Comparison of ENCODE assay signal across 24 cellular contexts in genomic region chr6:79004239-79004638, GRCh38.
DNase-seq lines count a peak whose midpoint lies in the region; ATAC-seq, FAIRE-seq and TF ChIP-seq lines count a peak whose summit lies in the region.
"Had no signal": no experiment of that assay in that cellular context is flagged by ENCODE, and none has a peak within 500 bp of the region (broad histone marks: within the 10 kb centered on the region; RNA-seq: fewer than 3 reads in every experiment).

No MANE protein-coding gene starts in this region.

- no peak for TF ChIP-seq EP300 in K562 (IDR thresholded peaks at IDR 0.05; ENCODE audit: low read length)

- no TSS peak for BruUV-seq in K562 (replicated peaks; lab: Mats Ljungman, UMichigan)
- BruUV-seq in MCF 10A (replicated peaks; lab: Mats Ljungman, UMichigan) = no TSS peak

- H3K4me2 ChIP-seq in K562 (ENCODE audit: insufficient read depth, low read length) = no peak overlapping the region
- H3K4me2 ChIP-seq: A549; BLaER1 treated with 17β-estradiol and CSF1 and Interleukin-3, amounts not matched to agents 10 nM and 100 nM had no signal

- in situ Hi-C loops in K562 (cut with MboI) = no loop called here

- POLR2A ChIA-PET in HEK293T (lab: Yijun Ruan, JAX) (no interaction called here), K562 (lab: Yijun Ruan, JAX) (no interaction called here), MCF 10A (lab: Yijun Ruan, JAX) (no interaction called here)

- no peaks in the 10 kb centered on the region for H3K9me3 Mint-ChIP-seq in activated T-cell treated with anti-CD3 and anti-CD28 coated beads, Interleukin-2, amount 50 U/mL, for 72 hours
- H3K9me3 Mint-ChIP-seq in MCF 10A (ENCODE audit: unreplicated experiment) = no peaks in the 10 kb centered on the region
- H3K9me3 Mint-ChIP-seq: CD14-positive monocyte; CD4-positive, alpha-beta T cell; CD8-positive, alpha-beta memory T cell had no signal

- H3K4me3 ChIP-seq in K562 = no peak overlapping the region
- H3K4me3 ChIP-seq: A549; BLaER1 treated with 17β-estradiol and CSF1 and Interleukin-3, amounts not matched to agents 10 nM and 100 nM had no signal

- no peaks in the 10 kb centered on the region for H3K4me1 ChIP-seq in K562 (replicated peaks in 1 of 2; ENCODE audit: control insufficient read depth in 2 of 2, insufficient read depth in 2 of 2, low read length in 2 of 2)
- H3K4me1 ChIP-seq: A549; BE2C; BLaER1 treated with 17β-estradiol and CSF1 and Interleukin-3, amounts not matched to agents 10 nM and 100 nM had no signal

- H3K9me3 ChIP-seq in K562 (replicated peaks; ENCODE audit: control insufficient read depth, insufficient read depth, low read depth, low read length) = no peaks in the 10 kb centered on the region
- H3K9me3 ChIP-seq: A549; BE2C; BLaER1 treated with 17β-estradiol and CSF1 and Interleukin-3, amounts not matched to agents 10 nM and 100 nM had no signal

- TF ChIP-seq RAD21 in K562 (CRISPR knock-in tag; conservative IDR thresholded peaks at IDR 0.05 in 1 of 2, IDR thresholded peaks at IDR 0.05 in 1 of 2) = no peak

- WGBS in K562 (ENCODE audit: insufficient coverage, low coverage, missing lambda C conversion rate) = 88% methylated on average over 2 of the region's 2 CpGs

- CTCF ChIA-PET in HEK293T (lab: Yijun Ruan, JAX) = no interaction called here
- CTCF ChIA-PET in K562 (lab: Yijun Ruan, JAX; ENCODE audit: low intra/inter-chr PET ratio) = no interaction called here
- CTCF ChIA-PET in MCF 10A (lab: Yijun Ruan, JAX) = interaction anchor here (0.7 kb wide), 1 partner anchor 75 kb away, joined by 3 read pairs; no protein-coding TSS in a partner anchor

- H3K36me3 Mint-ChIP-seq in activated T-cell treated with anti-CD3 and anti-CD28 coated beads, Interleukin-2, amount 50 U/mL, for 72 hours (ENCODE audit: insufficient read depth in 2 of 2) = peaks cover 6 to 18% of the 10 kb centered on the region in 2 donors
- peaks cover 64% of the 10 kb centered on the region for H3K36me3 Mint-ChIP-seq in MCF 10A (ENCODE audit: insufficient read depth, unreplicated experiment)

- H3K27ac Mint-ChIP-seq in activated T-cell treated with anti-CD3 and anti-CD28 coated beads, Interleukin-2, amount 50 U/mL, for 72 hours = peak overlapping the region; percentile 10
- H3K27ac Mint-ChIP-seq in MCF 10A (ENCODE audit: low read depth, unreplicated experiment) = no peak overlapping the region
- H3K27ac Mint-ChIP-seq: CD14-positive monocyte; CD4-positive, alpha-beta T cell had no signal

- no peak overlapping the region for H2AFZ ChIP-seq in K562 (ENCODE audit: low read depth, low read length)

- H4K20me1 ChIP-seq in K562 (replicated peaks; ENCODE audit: control insufficient read depth, insufficient read depth, low read length) = no peaks in the 10 kb centered on the region
- H4K20me1 ChIP-seq: BLaER1 treated with 17β-estradiol and CSF1 and Interleukin-3, amounts not matched to agents 10 nM and 100 nM had no signal

- no peak for DNase-seq in activated T-cell treated with anti-CD3 and anti-CD28 coated beads, Interleukin-2, amount 50 U/mL, for 72 hours
- no peak for DNase-seq in activated T-cell treated with anti-CD3 and anti-CD28 coated beads, Interleukin-2, amount 50 U/mL, for 1 hour
- no peak for DNase-seq in HEK293T (ENCODE audit: extremely low spot score)
- peak in 1 of 4 experiments; percentile 9 for DNase-seq in K562 (ENCODE audit: extremely low read depth in 1 of 4, low spot score in 3 of 4)
- no peak for DNase-seq in activated gamma-delta T cell (lab: John Stamatoyannopoulos, UW)
- DNase-seq in MCF 10A (ENCODE audit: unreplicated experiment) = no peak
- DNase-seq: 8988T; ACHN; AML-193; BE2C; CD4-positive, alpha-beta T cell; CD8-positive, alpha-beta memory T cell; DMS 273 treated with DMSO at 0.1 percent for 48 hours; DMS79; EL; GDM1; GOT3; H7; HCEC 1CT had no signal

- no peaks in the 10 kb centered on the region for H3K79me2 ChIP-seq in K562 (ENCODE audit: control insufficient read depth, insufficient read depth, low read length)

- peaks cover 76% of the 10 kb centered on the region for H3K36me3 ChIP-seq in K562 (ENCODE audit: control insufficient read depth, insufficient read depth, low read length)

- no peak for TF ChIP-seq CTCF in K562 (IDR thresholded peaks at IDR 0.05 in 2 of 3, conservative IDR thresholded peaks at IDR 0.05 in 1 of 3; ENCODE audit: insufficient read depth in 2 of 3, low read depth in 1 of 3, low read length in 3 of 3)
- no peak for TF ChIP-seq CTCF in MCF 10A (IDR thresholded peaks at IDR 0.05; ENCODE audit: unreplicated experiment)

- no peak for ATAC-seq in activated T-cell treated with anti-CD3 and anti-CD28 coated beads, Interleukin-2, amount 50 U/mL, for 72 hours (replicated peaks in 1 of 2)
- ATAC-seq in K562 (no peak), HG02763 (IDR thresholded peaks at IDR 0.05; ENCODE audit: unreplicated experiment) (no peak)
- ATAC-seq: A549 had no signal

- H3K9me1 ChIP-seq in K562 (ENCODE audit: control insufficient read depth, insufficient read depth, low read length) = no peaks in the 10 kb centered on the region

- intact Hi-C loops in K562 (cut with micrococcal nuclease) = no loop called here
- intact Hi-C loops in MCF 10A (cut with micrococcal nuclease) = no loop called here

- peak; percentile 66 for FAIRE-seq in K562 (lab: Jason Lieb, UNC)
- FAIRE-seq: A549, D721Med had no signal

- no peaks in the 10 kb centered on the region for H3K27me3 ChIP-seq in K562 (ENCODE audit: control insufficient read depth in 2 of 2, insufficient read depth in 2 of 2, low read length in 2 of 2)
- H3K27me3 ChIP-seq: BE2C; BLaER1 treated with 17β-estradiol and CSF1 and Interleukin-3, amounts not matched to agents 10 nM and 100 nM had no signal

- H3K4me3 Mint-ChIP-seq in activated T-cell treated with anti-CD3 and anti-CD28 coated beads, Interleukin-2, amount 50 U/mL, for 72 hours = no peak overlapping the region
- no peak overlapping the region for H3K4me3 Mint-ChIP-seq in MCF 10A (ENCODE audit: unreplicated experiment)
- H3K4me3 Mint-ChIP-seq: CD14-positive monocyte; CD4-positive, alpha-beta T cell; CD8-positive, alpha-beta memory T cell had no signal

- no peak overlapping the region for H3K9ac ChIP-seq in K562 (ENCODE audit: insufficient read depth in 1 of 2, low read depth in 2 of 2, low read length in 2 of 2)
- H3K9ac ChIP-seq: BLaER1 treated with 17β-estradiol and CSF1 and Interleukin-3, amounts not matched to agents 10 nM and 100 nM had no signal

- H3K4me1 Mint-ChIP-seq in activated T-cell treated with anti-CD3 and anti-CD28 coated beads, Interleukin-2, amount 50 U/mL, for 72 hours (ENCODE audit: low read depth) = peaks cover 9% of the 10 kb centered on the region
- H3K4me1 Mint-ChIP-seq in MCF 10A (ENCODE audit: insufficient read depth, unreplicated experiment) = no peaks in the 10 kb centered on the region
- H3K4me1 Mint-ChIP-seq: CD14-positive monocyte had no signal

- H3K27ac ChIP-seq in K562 (ENCODE audit: extremely low read depth, low read depth, low read length) = no peak overlapping the region
- H3K27ac ChIP-seq: A549; BLaER1 treated with 17β-estradiol and CSF1 and Interleukin-3, amounts not matched to agents 10 nM and 100 nM had no signal

- TF ChIP-seq POLR2A in K562 (conservative IDR thresholded peaks at IDR 0.05) = no peak

- no peaks in the 10 kb centered on the region for H3K27me3 Mint-ChIP-seq in activated T-cell treated with anti-CD3 and anti-CD28 coated beads, Interleukin-2, amount 50 U/mL, for 72 hours (ENCODE audit: low read depth)
- H3K27me3 Mint-ChIP-seq in MCF 10A (ENCODE audit: insufficient read depth, unreplicated experiment) = no peaks in the 10 kb centered on the region
- H3K27me3 Mint-ChIP-seq: CD4-positive, alpha-beta T cell; CD8-positive, alpha-beta memory T cell had no signal

TF ChIP-seq in HEK293T, 16 proteins besides CTCF, POLR2A, EP300 and RAD21:
- TF ChIP-seq BHLHE40 (IDR thresholded peaks at IDR 0.05; ENCODE audit: borderline replicate concordance) (no peak), PKNOX1 (IDR thresholded peaks at IDR 0.05) (peak; percentile 84)

TF ChIP-seq in K562, 482 proteins besides CTCF, POLR2A, EP300 and RAD21:
- TF ChIP-seq CBX3 (IDR thresholded peaks at IDR 0.05; ENCODE audit: borderline replicate concordance in 1 of 2, low read length in 2 of 2) = no peak
- TF ChIP-seq ZBTB43 (CRISPR knock-in tag; IDR thresholded peaks at IDR 0.05) = no peak
- TF ChIP-seq PKNOX1 (IDR thresholded peaks at IDR 0.05) = peak; percentile 89
TF ChIP-seq in K562: peak in this region for 1.
